In genomic region chr5:32585446-32586250, GRCh38 we compare ENCODE assay signal across 1 cellular context.
TF ChIP-seq lines count a peak whose summit lies in the region.

Gene SUB1, plus strand, starts transcription at chr5:32585557. Its CDS starts 2,956 bp downstream, at chr5:32588513.

TF ChIP-seq in HepG2, 621 proteins besides CTCF, POLR2A, EP300 and RAD21 (continued from another document and continues in another):
- TF ChIP-seq PAF1 (CRISPR knock-in tag; IDR thresholded peaks at IDR 0.05) (no peak), SSRP1 (CRISPR knock-in tag; IDR thresholded peaks at IDR 0.05) (no peak), ZNF749 (CRISPR knock-in tag; IDR thresholded peaks at IDR 0.05; ENCODE audit: borderline replicate concordance) (0 out of 2 replicates have a peak, but pooled peaks have one; percentile 25), RELA (CRISPR knock-in tag; IDR thresholded peaks at IDR 0.05) (no peak), PHF5A (CRISPR knock-in tag; IDR thresholded peaks at IDR 0.05; ENCODE audit: low read depth, unreplicated experiment) (no peak), FLYWCH1 (CRISPR knock-in tag; IDR thresholded peaks at IDR 0.05) (no peak), MTA3 (CRISPR knock-in tag; IDR thresholded peaks at IDR 0.05) (no peak), ZNF207 (IDR thresholded peaks at IDR 0.05; ENCODE audit: borderline replicate concordance) (no peak), ISX (CRISPR knock-in tag; conservative IDR thresholded peaks at IDR 0.05) (no peak), MIER2 (CRISPR knock-in tag; IDR thresholded peaks at IDR 0.05) (no peak), ZNF75D (CRISPR knock-in tag; IDR thresholded peaks at IDR 0.05; ENCODE audit: borderline replicate concordance) (no peak), ZFY (CRISPR knock-in tag; IDR thresholded peaks at IDR 0.05) (peak; percentile 67; the same call in 1 of the 2 replicates), RBM22 (optimal IDR thresholded peaks at IDR 0.05; ENCODE audit: low read length) (peak; percentile 32), ATF5 (CRISPR knock-in tag; IDR thresholded peaks at IDR 0.05; ENCODE audit: low read depth) (no peak), ZNF597 (CRISPR knock-in tag; IDR thresholded peaks at IDR 0.05) (no peak), HNF1A (IDR thresholded peaks at IDR 0.05; ENCODE audit: low read depth) (no peak), HNF1A (CRISPR knock-in tag; IDR thresholded peaks at IDR 0.05; ENCODE audit: borderline replicate concordance) (peak; percentile 42; the same call in 1 of the 2 replicates), ZNF501 (CRISPR knock-in tag; IDR thresholded peaks at IDR 0.05) (peak; percentile 45; the same call in 1 of the 2 replicates), TBL1XR1 (IDR thresholded peaks at IDR 0.05; ENCODE audit: borderline replicate concordance, low read length, partially characterized antibody) (peak; percentile 82), ZNF543 (CRISPR knock-in tag; IDR thresholded peaks at IDR 0.05) (0 out of 2 replicates have a peak, but pooled peaks have one; percentile 16), NFYB (CRISPR knock-in tag; IDR thresholded peaks at IDR 0.05) (peak; percentile 49), SRSF1 (optimal IDR thresholded peaks at IDR 0.05; ENCODE audit: low read depth, low read length) (no peak), ZNF382 (CRISPR knock-in tag; IDR thresholded peaks at IDR 0.05; ENCODE audit: borderline replicate concordance) (no peak), ZBTB20 (CRISPR knock-in tag; IDR thresholded peaks at IDR 0.05; ENCODE audit: borderline replicate concordance, low read depth) (no peak), ATF7 (IDR thresholded peaks at IDR 0.05) (no peak), ATF7 (CRISPR knock-in tag; IDR thresholded peaks at IDR 0.05) (no peak), JDP2 (CRISPR knock-in tag; IDR thresholded peaks at IDR 0.05; ENCODE audit: borderline replicate concordance) (no peak), CCDC6 (CRISPR knock-in tag; IDR thresholded peaks at IDR 0.05) (0 out of 2 replicates have a peak, but pooled peaks have one; percentile 54), ZNF263 (CRISPR knock-in tag; IDR thresholded peaks at IDR 0.05) (no peak), SAFB2 (CRISPR knock-in tag; IDR thresholded peaks at IDR 0.05; ENCODE audit: borderline replicate concordance, low read depth) (no peak), PCBP2 (optimal IDR thresholded peaks at IDR 0.05; ENCODE audit: low read depth, low read length, poor library complexity, severe bottlenecking) (no peak), NFATC3 (CRISPR knock-in tag; IDR thresholded peaks at IDR 0.05) (no peak), ZBTB42 (CRISPR knock-in tag; IDR thresholded peaks at IDR 0.05) (no peak), ATAD3A (CRISPR knock-in tag; IDR thresholded peaks at IDR 0.05) (no peak), FOSL2 (CRISPR knock-in tag; IDR thresholded peaks at IDR 0.05) (peak; percentile 33; the same call in 1 of the 2 replicates), HHEX (CRISPR knock-in tag; IDR thresholded peaks at IDR 0.05) (no peak), ZNF816 (CRISPR knock-in tag; IDR thresholded peaks at IDR 0.05; ENCODE audit: borderline replicate concordance) (no peak; the same call in 1 of the 2 replicates), BRD4 (CRISPR knock-in tag; IDR thresholded peaks at IDR 0.05) (0 out of 2 replicates have a peak, but pooled peaks have one; percentile 54), MAZ (IDR thresholded peaks at IDR 0.05; ENCODE audit: borderline replicate concordance, low read depth, low read length) (peak; percentile 37; the same call in 1 of the 2 replicates), MAZ (CRISPR knock-in tag; IDR thresholded peaks at IDR 0.05; ENCODE audit: low read depth) (0 out of 2 replicates have a peak, but pooled peaks have one; percentile 4), ZNF121 (CRISPR knock-in tag; IDR thresholded peaks at IDR 0.05) (no peak), ZNF224 (CRISPR knock-in tag; IDR thresholded peaks at IDR 0.05) (0 out of 2 replicates have a peak, but pooled peaks have one; percentile 69), ZNF276 (CRISPR knock-in tag; IDR thresholded peaks at IDR 0.05; ENCODE audit: low read depth) (no peak), ZNF784 (CRISPR knock-in tag; IDR thresholded peaks at IDR 0.05; ENCODE audit: borderline replicate concordance) (no peak), ZNF605 (CRISPR knock-in tag; IDR thresholded peaks at IDR 0.05) (no peak; the same call in none of the 2 replicates), ZFP36 (IDR thresholded peaks at IDR 0.05; ENCODE audit: borderline replicate concordance, low read depth, low read length, partially characterized antibody) (no peak)
- TF ChIP-seq, protein P1, sequence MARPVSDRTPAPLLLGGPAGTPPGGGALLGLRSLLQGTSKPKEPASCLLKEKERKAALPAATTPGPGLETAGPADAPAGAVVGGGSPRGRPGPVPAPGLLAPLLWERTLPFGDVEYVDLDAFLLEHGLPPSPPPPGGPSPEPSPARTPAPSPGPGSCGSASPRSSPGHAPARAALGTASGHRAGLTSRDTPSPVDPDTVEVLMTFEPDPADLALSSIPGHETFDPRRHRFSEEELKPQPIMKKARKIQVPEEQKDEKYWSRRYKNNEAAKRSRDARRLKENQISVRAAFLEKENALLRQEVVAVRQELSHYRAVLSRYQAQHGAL (CRISPR knock-in tag; IDR thresholded peaks at IDR 0.05; ENCODE audit: not compliant biosample characterization): no peak
- TF ChIP-seq, protein P2, sequence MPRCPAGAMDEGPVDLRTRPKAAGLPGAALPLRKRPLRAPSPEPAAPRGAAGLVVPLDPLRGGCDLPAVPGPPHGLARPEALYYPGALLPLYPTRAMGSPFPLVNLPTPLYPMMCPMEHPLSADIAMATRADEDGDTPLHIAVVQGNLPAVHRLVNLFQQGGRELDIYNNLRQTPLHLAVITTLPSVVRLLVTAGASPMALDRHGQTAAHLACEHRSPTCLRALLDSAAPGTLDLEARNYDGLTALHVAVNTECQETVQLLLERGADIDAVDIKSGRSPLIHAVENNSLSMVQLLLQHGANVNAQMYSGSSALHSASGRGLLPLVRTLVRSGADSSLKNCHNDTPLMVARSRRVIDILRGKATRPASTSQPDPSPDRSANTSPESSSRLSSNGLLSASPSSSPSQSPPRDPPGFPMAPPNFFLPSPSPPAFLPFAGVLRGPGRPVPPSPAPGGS (CRISPR knock-in tag; IDR thresholded peaks at IDR 0.05): no peak
- TF ChIP-seq, protein P3, sequence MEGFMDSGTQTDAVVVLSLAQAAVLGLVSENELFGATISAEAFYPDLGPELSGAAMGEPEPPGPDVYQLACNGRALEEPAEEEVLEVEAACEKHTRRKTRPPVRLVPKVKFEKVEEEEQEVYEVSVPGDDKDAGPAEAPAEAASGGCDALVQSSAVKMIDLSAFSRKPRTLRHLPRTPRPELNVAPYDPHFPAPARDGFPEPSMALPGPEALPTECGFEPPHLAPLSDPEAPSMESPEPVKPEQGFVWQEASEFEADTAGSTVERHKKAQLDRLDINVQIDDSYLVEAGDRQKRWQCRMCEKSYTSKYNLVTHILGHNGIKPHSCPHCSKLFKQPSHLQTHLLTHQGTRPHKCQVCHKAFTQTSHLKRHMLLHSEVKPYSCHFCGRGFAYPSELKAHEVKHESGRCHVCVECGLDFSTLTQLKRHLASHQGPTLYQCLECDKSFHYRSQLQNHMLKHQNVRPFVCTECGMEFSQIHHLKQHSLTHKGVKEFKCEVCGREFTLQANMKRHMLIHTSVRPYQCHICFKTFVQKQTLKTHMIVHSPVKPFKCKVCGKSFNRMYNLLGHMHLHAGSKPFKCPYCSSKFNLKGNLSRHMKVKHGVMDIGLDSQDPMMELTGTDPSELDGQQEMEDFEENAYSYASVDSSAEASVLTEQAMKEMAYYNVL (CRISPR knock-in tag; IDR thresholded peaks at IDR 0.05; ENCODE audit: borderline replicate concordance): peak; percentile 64; the same call in 1 of the 2 replicates
- TF ChIP-seq, protein P4, sequence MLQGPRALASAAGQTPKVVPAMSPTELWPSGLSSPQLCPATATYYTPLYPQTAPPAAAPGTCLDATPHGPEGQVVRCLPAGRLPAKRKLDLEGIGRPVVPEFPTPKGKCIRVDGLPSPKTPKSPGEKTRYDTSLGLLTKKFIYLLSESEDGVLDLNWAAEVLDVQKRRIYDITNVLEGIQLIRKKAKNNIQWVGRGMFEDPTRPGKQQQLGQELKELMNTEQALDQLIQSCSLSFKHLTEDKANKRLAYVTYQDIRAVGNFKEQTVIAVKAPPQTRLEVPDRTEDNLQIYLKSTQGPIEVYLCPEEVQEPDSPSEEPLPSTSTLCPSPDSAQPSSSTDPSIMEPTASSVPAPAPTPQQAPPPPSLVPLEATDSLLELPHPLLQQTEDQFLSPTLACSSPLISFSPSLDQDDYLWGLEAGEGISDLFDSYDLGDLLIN (CRISPR knock-in tag; IDR thresholded peaks at IDR 0.05; ENCODE audit: borderline replicate concordance): no peak
- TF ChIP-seq, protein P5, sequence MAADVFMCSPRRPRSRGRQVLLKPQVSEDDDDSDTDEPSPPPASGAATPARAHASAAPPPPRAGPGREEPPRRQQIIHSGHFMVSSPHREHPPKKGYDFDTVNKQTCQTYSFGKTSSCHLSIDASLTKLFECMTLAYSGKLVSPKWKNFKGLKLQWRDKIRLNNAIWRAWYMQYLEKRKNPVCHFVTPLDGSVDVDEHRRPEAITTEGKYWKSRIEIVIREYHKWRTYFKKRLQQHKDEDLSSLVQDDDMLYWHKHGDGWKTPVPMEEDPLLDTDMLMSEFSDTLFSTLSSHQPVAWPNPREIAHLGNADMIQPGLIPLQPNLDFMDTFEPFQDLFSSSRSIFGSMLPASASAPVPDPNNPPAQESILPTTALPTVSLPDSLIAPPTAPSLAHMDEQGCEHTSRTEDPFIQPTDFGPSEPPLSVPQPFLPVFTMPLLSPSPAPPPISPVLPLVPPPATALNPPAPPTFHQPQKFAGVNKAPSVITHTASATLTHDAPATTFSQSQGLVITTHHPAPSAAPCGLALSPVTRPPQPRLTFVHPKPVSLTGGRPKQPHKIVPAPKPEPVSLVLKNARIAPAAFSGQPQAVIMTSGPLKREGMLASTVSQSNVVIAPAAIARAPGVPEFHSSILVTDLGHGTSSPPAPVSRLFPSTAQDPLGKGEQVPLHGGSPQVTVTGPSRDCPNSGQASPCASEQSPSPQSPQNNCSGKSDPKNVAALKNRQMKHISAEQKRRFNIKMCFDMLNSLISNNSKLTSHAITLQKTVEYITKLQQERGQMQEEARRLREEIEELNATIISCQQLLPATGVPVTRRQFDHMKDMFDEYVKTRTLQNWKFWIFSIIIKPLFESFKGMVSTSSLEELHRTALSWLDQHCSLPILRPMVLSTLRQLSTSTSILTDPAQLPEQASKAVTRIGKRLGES (CRISPR knock-in tag; IDR thresholded peaks at IDR 0.05; ENCODE audit: borderline replicate concordance): no peak
